ENCODE assay signal across 17 cellular contexts in genomic region chr7:123314886-123315285, GRCh38.
DNase-seq lines count a peak whose midpoint lies in the region; ATAC-seq and TF ChIP-seq lines count a peak whose summit lies in the region.
"Had no signal": no experiment of that assay in that cellular context is flagged by ENCODE, and none has a peak within 500 bp of the region (broad histone marks: within the 10 kb centered on the region; RNA-seq: fewer than 3 reads in every experiment).

No MANE protein-coding gene starts in this region.

- H4K20me1 ChIP-seq in neural progenitor cell (ENCODE audit: low read depth) = no peaks in the 10 kb centered on the region

- no peak overlapping the region for H2BK5ac ChIP-seq in neuronal stem cell (ENCODE audit: low read length)

- H3K9me3 ChIP-seq in neural progenitor cell (ENCODE audit: low read depth) = no peaks in the 10 kb centered on the region
- H3K9me3 ChIP-seq in neuronal stem cell (replicated peaks in 1 of 2; ENCODE audit: control insufficient read depth in 2 of 2, insufficient read depth in 1 of 2, low read depth in 1 of 2, low read length in 2 of 2) = no peaks in the 10 kb centered on the region
- H3K9me3 ChIP-seq: HAP-1 had no signal

- no peaks in the 10 kb centered on the region for H3K36me3 Mint-ChIP-seq in neural progenitor cell

- H3K9ac ChIP-seq in neural progenitor cell (no peak overlapping the region), neuronal stem cell (ENCODE audit: low read depth, low read length, poor library complexity) (no peak overlapping the region)
- H3K9ac ChIP-seq: KMS-11 had no signal

- H3K27ac ChIP-seq in neural progenitor cell = no peak overlapping the region
- no peak overlapping the region for H3K27ac ChIP-seq in neuronal stem cell (replicated peaks; ENCODE audit: low read length)
- H3K27ac ChIP-seq: KMS-11 had no signal

- H3K4ac ChIP-seq in neuronal stem cell (ENCODE audit: low read length) = no peak overlapping the region

- H2AK5ac ChIP-seq in neuronal stem cell (ENCODE audit: low read depth, low read length) = no peak overlapping the region

- no peak overlapping the region for H3K23ac ChIP-seq in neuronal stem cell (ENCODE audit: low read depth, low read length, poor library complexity)

- no peak overlapping the region for H4K91ac ChIP-seq in neuronal stem cell (ENCODE audit: low read depth, low read length, poor library complexity)

- no peaks in the 10 kb centered on the region for H3K79me2 ChIP-seq in neural progenitor cell (ENCODE audit: low read depth)

- H3K18ac ChIP-seq in neuronal stem cell (ENCODE audit: low read length) = no peak overlapping the region

- no peak overlapping the region for H3K4me3 Mint-ChIP-seq in neural progenitor cell
- H3K4me3 Mint-ChIP-seq: B cell; CD4-positive, alpha-beta T cell had no signal

- no CpG with 5 or more reads among the region's 1 CpG for whole genome bisulfite sequencing in neuronal stem cell (ENCODE audit: extremely low coverage in 2 of 2, insufficient read length in 2 of 2, insufficient replicate concordance in 1 of 2), 2 donors

- peak; percentile 9 for DNase-seq in neural progenitor cell (ENCODE audit: low spot score)
- no peak for DNase-seq in NCI-H146 (lab: John Stamatoyannopoulos, UW)
- DNase-seq in GM03348 (ENCODE audit: low spot score) = no peak
- no peak for DNase-seq in COLO829 (ENCODE audit: low spot score)
- no peak for DNase-seq in neuronal stem cell (ENCODE audit: low spot score)
- DNase-seq: C1 segment of cervical spinal cord; CD4-positive, alpha-beta T cell; COR-L47; DMS153; DMS79 treated with DMSO at 0.1 percent for 48 hours; EL; GDM1 had no signal

- TF ChIP-seq CTCF in neural progenitor cell (IDR thresholded peaks at IDR 0.05) = no peak

- no peaks in the 10 kb centered on the region for H3K27me3 Mint-ChIP-seq in neural progenitor cell (ENCODE audit: insufficient read depth, low read depth)
- H3K27me3 Mint-ChIP-seq: B cell; CD4-positive, alpha-beta T cell had no signal

- no peak overlapping the region for H3K27ac Mint-ChIP-seq in neural progenitor cell
- H3K27ac Mint-ChIP-seq: B cell; CD4-positive, alpha-beta T cell had no signal

- H3K4me3 ChIP-seq in neural progenitor cell (no peak overlapping the region), neuronal stem cell (ENCODE audit: low read length in 2 of 2) (no peak overlapping the region)
- H3K4me3 ChIP-seq: HAP-1 had no signal

- H3K4me1 ChIP-seq in neural progenitor cell (peaks cover 14% of the 10 kb centered on the region), neuronal stem cell (ENCODE audit: control insufficient read depth in 2 of 2, insufficient read depth in 1 of 2, low read depth in 1 of 2, low read length in 2 of 2) (no peaks in the 10 kb centered on the region)
- H3K4me1 ChIP-seq: HAP-1 had no signal

- H4K8ac ChIP-seq in neuronal stem cell (ENCODE audit: low read depth, low read length) = no peak overlapping the region

- no peaks in the 10 kb centered on the region for H3K9me3 Mint-ChIP-seq in neural progenitor cell
- H3K9me3 Mint-ChIP-seq: CD4-positive, alpha-beta T cell had no signal

- H3K4me2 ChIP-seq in neural progenitor cell = peak overlapping the region; percentile 51
- no peak overlapping the region for H3K4me2 ChIP-seq in neuronal stem cell (ENCODE audit: insufficient read depth, low read length, poor library complexity, severe bottlenecking)
- H3K4me2 ChIP-seq: KMS-11 had no signal

- no peak overlapping the region for H2BK120ac ChIP-seq in neuronal stem cell (ENCODE audit: low read depth, low read length)

- H3F3A ChIP-seq in neural progenitor cell (ENCODE audit: low read depth) = no peaks in the 10 kb centered on the region

- H2BK15ac ChIP-seq in neuronal stem cell (ENCODE audit: low read length) = no peak overlapping the region

- no peaks in the 10 kb centered on the region for H3K27me3 ChIP-seq in neural progenitor cell
- no peaks in the 10 kb centered on the region for H3K27me3 ChIP-seq in neuronal stem cell (ENCODE audit: control insufficient read depth in 3 of 3, insufficient read depth in 3 of 3, low read depth in 1 of 3, low read length in 3 of 3)

- H3K36me3 ChIP-seq in neural progenitor cell = no peaks in the 10 kb centered on the region
- no peaks in the 10 kb centered on the region for H3K36me3 ChIP-seq in neuronal stem cell (replicated peaks in 1 of 2; ENCODE audit: control insufficient read depth in 2 of 2, insufficient read depth in 2 of 2, low read length in 2 of 2)
- H3K36me3 ChIP-seq: HAP-1 had no signal

- no peak overlapping the region for H3K14ac ChIP-seq in neuronal stem cell (ENCODE audit: low read length)

- H2BK12ac ChIP-seq in neuronal stem cell (ENCODE audit: low read length) = no peak overlapping the region

- no peak overlapping the region for H2AFZ ChIP-seq in neural progenitor cell (replicated peaks)
- H2AFZ ChIP-seq in neuronal stem cell (ENCODE audit: low read length) = no peak overlapping the region

- H3K79me1 ChIP-seq in neuronal stem cell (ENCODE audit: low read depth, low read length) = no peaks in the 10 kb centered on the region

- peak; percentile 80 for ATAC-seq in GM18868 (IDR thresholded peaks at IDR 0.05; ENCODE audit: unreplicated experiment)
- ATAC-seq in HG02852 (IDR thresholded peaks at IDR 0.05; ENCODE audit: unreplicated experiment) = peak; percentile 67

- no peaks in the 10 kb centered on the region for H3K4me1 Mint-ChIP-seq in neural progenitor cell
- H3K4me1 Mint-ChIP-seq: B cell had no signal
